Comparison of ENCODE assay signal across 14 cellular contexts in genomic region chr4:74545488-74545887, GRCh38.
DNase-seq lines count a peak whose midpoint lies in the region; ATAC-seq, FAIRE-seq and TF ChIP-seq lines count a peak whose summit lies in the region.
"Had no signal": no experiment of that assay in that cellular context is flagged by ENCODE, and none has a peak within 500 bp of the region (broad histone marks: within the 10 kb centered on the region; RNA-seq: fewer than 3 reads in every experiment).

No MANE protein-coding gene starts in this region.

- DNase-seq in A673 (ENCODE audit: low spot score) (peak; percentile 24), mammary epithelial cell (peak; percentile 51), iris pigment epithelial cell (ENCODE audit: low read depth) (peak; percentile 46), GM12892 (ENCODE audit: insufficient read length) (no peak), GM20000 (ENCODE audit: low spot score) (no peak), H7 (no peak)
- DNase-seq: activated CD4-positive, alpha-beta T cell treated with anti-CD3 and anti-CD28 coated beads, Interleukin-2, amount 10 ng/mL, durations not matched to agents 24 days and 14 days; activated naive CD8-positive, alpha-beta T cell treated with anti-CD3 and anti-CD28 coated beads, Interleukin-2, amount 10 ng/mL, durations not matched to agents 7 days and 5 days; activated T-cell treated with anti-CD3 and anti-CD28 coated beads, Interleukin-2, amount 50 U/mL, for 24 hours; DMS 273 treated with DMSO at 0.1 percent for 48 hours; NCI-H1092 treated with DMSO at 0.1 percent for 48 hours had no signal

- peak overlapping the region; percentile 25 for H2AFZ ChIP-seq in mammary epithelial cell (ENCODE audit: low read depth, low read length)

- no peak overlapping the region for H3K27ac ChIP-seq in A673 (ENCODE audit: low read depth, low read length, poor library complexity, severe bottlenecking)
- peak overlapping the region; percentile 94 for H3K27ac ChIP-seq in mammary epithelial cell (ENCODE audit: insufficient read depth, low read depth, low read length)
- H3K27ac ChIP-seq: coronary artery had no signal

- dilution Hi-C loops in mammary epithelial cell (cut with HindIII; ENCODE audit: low sequenced_read_pairs): loop anchor here (5.0 to 25.0 kb wide), 2 partner anchors 77 to 158 kb away; no protein-coding TSS in a partner anchor

- CTCF ChIA-PET in A673 (lab: Charles Lee): no interaction called here
- CTCF ChIA-PET in mammary epithelial cell (lab: Charles Lee; ENCODE audit: low non-redundant PET): no interaction called here

- no peaks in the 10 kb centered on the region for H3K79me2 ChIP-seq in mammary epithelial cell (ENCODE audit: insufficient read depth, low read length)

- no peak for TF ChIP-seq RAD21 in Ishikawa (IDR thresholded peaks at IDR 0.05; ENCODE audit: low read depth)

- peak overlapping the region; percentile 20 for H3K4me2 ChIP-seq in mammary epithelial cell (ENCODE audit: insufficient read depth, low read depth, low read length)

- no peak for ATAC-seq in GM21723 (IDR thresholded peaks at IDR 0.05; ENCODE audit: unreplicated experiment)

- H3K9me3 ChIP-seq in A673 (ENCODE audit: low read depth, low read length, poor library complexity, severe bottlenecking) (no peaks in the 10 kb centered on the region), mammary epithelial cell (replicated peaks; ENCODE audit: insufficient read depth, low read length) (no peaks in the 10 kb centered on the region)

- TF ChIP-seq POLR2A in GM12892 (IDR thresholded peaks at IDR 0.05; ENCODE audit: low read depth, low read length): no peak

- POLR2A ChIA-PET in A673 (lab: Charles Lee; ENCODE audit: low non-redundant PET): no interaction called here

- no peaks in the 10 kb centered on the region for H4K20me1 ChIP-seq in mammary epithelial cell (ENCODE audit: insufficient read depth, low read length)

- 92% methylated on average over 1 of the region's 1 CpG for WGBS in mammary epithelial cell (ENCODE audit: low coverage, missing lambda C conversion rate)

- no TSS peak for BruUV-seq in A673 (replicated peaks; lab: Mats Ljungman, UMichigan)
- BruUV-seq in mammary epithelial cell (replicated peaks; lab: Mats Ljungman, UMichigan): no TSS peak

- TF ChIP-seq EP300 in Ishikawa (IDR thresholded peaks at IDR 0.05; ENCODE audit: borderline replicate concordance): no peak

- H3K4me3 ChIP-seq in A673 (ENCODE audit: low read depth, low read length, poor library complexity, severe bottlenecking) (no peak overlapping the region), mammary epithelial cell (replicated peaks in 1 of 3; ENCODE audit: insufficient read depth in 1 of 3, low read depth in 2 of 3, low read length in 3 of 3) (no peak overlapping the region), H7 (ENCODE audit: insufficient read depth, low read depth, low read length) (no peak overlapping the region)
- H3K4me3 ChIP-seq: coronary artery had no signal

- in situ Hi-C loops in mammary epithelial cell (cut with MboI; ENCODE audit: low sequenced_read_pairs in 2 of 2): no loop called here

- H3K4me1 ChIP-seq in A673 (ENCODE audit: insufficient read depth, low read length, poor library complexity, severe bottlenecking) (peaks cover 7% of the 10 kb centered on the region), mammary epithelial cell (ENCODE audit: insufficient read depth, low read length) (peaks cover 51% of the 10 kb centered on the region)

- FAIRE-seq in GM12892 (lab: Jason Lieb, UNC): no peak

- intact Hi-C loops in A673 (cut with micrococcal nuclease; ENCODE audit: unreplicated experiment) (no loop called here), mammary epithelial cell (cut with micrococcal nuclease) (no loop called here)

- H3K27me3 ChIP-seq in A673 (replicated peaks; ENCODE audit: insufficient read depth, low read depth, low read length, poor library complexity) (no peaks in the 10 kb centered on the region), mammary epithelial cell (ENCODE audit: insufficient read depth, low read length) (no peaks in the 10 kb centered on the region), H7 (ENCODE audit: control insufficient read depth, insufficient read depth, low read length) (no peaks in the 10 kb centered on the region)

- H3K36me3 ChIP-seq in A673 (ENCODE audit: insufficient read depth, low read length, poor library complexity, severe bottlenecking) (no peaks in the 10 kb centered on the region), mammary epithelial cell (ENCODE audit: insufficient read depth, low read length) (no peaks in the 10 kb centered on the region), H7 (replicated peaks; ENCODE audit: control insufficient read depth, insufficient read depth, low read length) (no peaks in the 10 kb centered on the region)

- TF ChIP-seq CTCF in A673 (conservative IDR thresholded peaks at IDR 0.05; ENCODE audit: low read depth, low read length) (no peak), mammary epithelial cell (conservative IDR thresholded peaks at IDR 0.05 in 1 of 2, IDR thresholded peaks at IDR 0.05 in 1 of 2; ENCODE audit: extremely low read depth in 1 of 2, insufficient read depth in 1 of 2, low read depth in 1 of 2, low read length in 2 of 2) (no peak), GM20000 (IDR thresholded peaks at IDR 0.05; ENCODE audit: extremely low read depth, missing control alignments) (no peak)

- H3K9ac ChIP-seq in mammary epithelial cell (ENCODE audit: insufficient read depth, low read length): peak overlapping the region; percentile 14

TF ChIP-seq in Ishikawa, 13 proteins besides CTCF, POLR2A, EP300 and RAD21:
- TF ChIP-seq ZBTB7A (IDR thresholded peaks at IDR 0.05; ENCODE audit: low read depth) (no peak), TEAD4 (IDR thresholded peaks at IDR 0.05) (0 out of 2 replicates have a peak, but pooled peaks have one; percentile 9), CEBPB (IDR thresholded peaks at IDR 0.05) (peak; percentile 67), YY1 (IDR thresholded peaks at IDR 0.05; ENCODE audit: low read depth) (no peak), NFIC (IDR thresholded peaks at IDR 0.05) (0 out of 2 replicates have a peak, but pooled peaks have one; percentile 16)

Comparison
In these comparisons a context has a peak if more than half of its experiments do, and no peak if none do; other contexts are left out.
1. DNase-seq: peak in A673 (single experiment), mammary epithelial cell (single experiment) and iris pigment epithelial cell (single experiment); none in GM12892 (single experiment), GM20000 (single experiment) and H7 (single experiment).